ENCODE assay signal across 8 cellular contexts in genomic region chr22:19122143-19122751, GRCh38. TPM values are rescaled to one million over a fixed set of nuclear protein-coding genes. Genes with fewer than 3 reads are reported as not detected.
DNase-seq lines count a peak whose midpoint lies in the region; ATAC-seq, FAIRE-seq and TF ChIP-seq lines count a peak whose summit lies in the region.

A gene with protein sequence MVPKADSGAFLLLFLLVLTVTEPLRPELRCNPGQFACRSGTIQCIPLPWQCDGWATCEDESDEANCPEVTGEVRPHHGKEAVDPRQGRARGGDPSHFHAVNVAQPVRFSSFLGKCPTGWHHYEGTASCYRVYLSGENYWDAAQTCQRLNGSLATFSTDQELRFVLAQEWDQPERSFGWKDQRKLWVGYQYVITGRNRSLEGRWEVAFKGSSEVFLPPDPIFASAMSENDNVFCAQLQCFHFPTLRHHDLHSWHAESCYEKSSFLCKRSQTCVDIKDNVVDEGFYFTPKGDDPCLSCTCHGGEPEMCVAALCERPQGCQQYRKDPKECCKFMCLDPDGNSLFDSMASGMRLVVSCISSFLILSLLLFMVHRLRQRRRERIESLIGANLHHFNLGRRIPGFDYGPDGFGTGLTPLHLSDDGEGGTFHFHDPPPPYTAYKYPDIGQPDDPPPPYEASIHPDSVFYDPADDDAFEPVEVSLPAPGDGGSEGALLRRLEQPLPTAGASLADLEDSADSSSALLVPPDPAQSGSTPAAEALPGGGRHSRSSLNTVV (minus strand): TSS chr22:19122412. CDS start chr22:19122206, 206 bp downstream.

- H3K9me3 Mint-ChIP-seq in T-cell: no peaks in the 10 kb centered on the region

- no peaks in the 10 kb centered on the region for H3K27me3 Mint-ChIP-seq in T-cell

- H3K36me3 ChIP-seq in transverse colon: no peaks in the 10 kb centered on the region

- ATAC-seq in HG02840 (IDR thresholded peaks at IDR 0.05; ENCODE audit: low FRiP score, unreplicated experiment) (peak; percentile 71), T-cell (replicated peaks in 1 of 4) (peak; percentile 95 to 98 (median 96))

- H3K27ac Mint-ChIP-seq in T-cell: peak within 1 kb of the TSS; percentile 81 to 83

- peak; percentile 90 for FAIRE-seq in GM12891 (lab: Jason Lieb, UNC)

- DNase-seq in GM12891 (ENCODE audit: insufficient read length, low spot score) (peak; percentile 99), NCI-H146 (lab: John Stamatoyannopoulos, UW) (peak; percentile 96), T-cell (peak; percentile 90 to 98 (median 95)), cardiac septum (ENCODE audit: low spot score) (peak; percentile 99), pons (ENCODE audit: low spot score) (peak; percentile 98), transverse colon (peak; percentile 98)

- no peaks in the 10 kb centered on the region for H3K27me3 ChIP-seq in transverse colon

- WGBS in adipose tissue, 3 donors: 0 to 1% (median 1%) methylated on average over 47 to 67 of the region's 67 CpGs
- 2% methylated on average over 16 of the region's 67 CpGs; no CpG with 5 or more reads in 1 of the 2 donors for WGBS in transverse colon (ENCODE audit: low coverage in 1 of 2), 2 donors

- POLR2A ChIA-PET in T-cell (lab: Charles Lee): interaction anchor here (0.6 to 0.7 kb wide), 3 partner anchors 12 to 1492 kb away, joined by 3 read pairs; no protein-coding TSS in a partner anchor

- H3K4me1 Mint-ChIP-seq in T-cell: peaks cover 48 to 54% (median 49%) of the 10 kb centered on the region in 3 donors

- H3K27ac ChIP-seq in adipose tissue (ENCODE audit: low read depth, low read length) (peak within 1 kb of the TSS; percentile 61), transverse colon (peak within 1 kb of the TSS; percentile 94 to 97 (median 96))

- peaks cover 17 to 44% (median 39%) of the 10 kb centered on the region in 4 donors for H3K4me1 ChIP-seq in transverse colon

- H3K4me3 ChIP-seq in transverse colon: peak within 1 kb of the TSS; percentile 62 to 93 (median 70)

- intact Hi-C loops in cardiac septum (cut with DNase I) (loop anchor here (1.0 to 10.0 kb wide), 4 partner anchors 22 to 313 kb away; partner anchors contain the start of genes CLTCL1, ESS2, HIRA and MRPL40), transverse colon (cut with DNase I; ENCODE audit: low total_unique reads) (no loop called here)

- CTCF ChIA-PET in T-cell (lab: Charles Lee): interaction anchor here in 1 of 2 donors (0.6 to 0.7 kb wide), 2 partner anchors 14 to 142 kb away, joined by 3 to 4 read pairs; no protein-coding TSS in a partner anchor

- TF ChIP-seq CTCF in transverse colon (IDR thresholded peaks at IDR 0.05): no peak

- H3K9me3 ChIP-seq in transverse colon: no peaks in the 10 kb centered on the region

- no peak for TF ChIP-seq EP300 in transverse colon (IDR thresholded peaks at IDR 0.05; ENCODE audit: low read depth)

- peak within 1 kb of the TSS; percentile 86 to 91 (median 91) for H3K4me3 Mint-ChIP-seq in T-cell

- TF ChIP-seq POLR2A in GM12891 (IDR thresholded peaks at IDR 0.05; ENCODE audit: low read depth, low read length) (peak; percentile 78), transverse colon (IDR thresholded peaks at IDR 0.05) (peak; percentile 82)

- no peaks in the 10 kb centered on the region for H3K36me3 Mint-ChIP-seq in T-cell

- in situ Hi-C loops in transverse colon (cut with MboI; ENCODE audit: low pct_ligation_motif_present in 1 of 4, low pct_unique_long_range_greater_than_20kb in 1 of 4, low sequenced_read_pairs in 3 of 4): no loop called here

TF ChIP-seq in GM12891, 5 proteins besides CTCF, POLR2A, EP300 and RAD21:
- peak; percentile 60; the same call in 1 of the 2 replicates for TF ChIP-seq TAF1 (IDR thresholded peaks at IDR 0.05; ENCODE audit: low read depth, low read length)
- peak; percentile 86 for TF ChIP-seq POLR2AphosphoS5 (IDR thresholded peaks at IDR 0.05; ENCODE audit: low read depth, low read length)
- no peak for TF ChIP-seq SPI1 (IDR thresholded peaks at IDR 0.05; ENCODE audit: low read depth, low read length)

RNA-seq across cellular contexts. Expression of the gene that starts here (rescaled TPM):
- 9.9 TPM for polyA plus RNA-seq in GM12891 (2012; ENCODE audit: low read depth, missing spikeins)
- 10 to 100 TPM; 50.9 to 79.2 (median 71.5) TPM for total RNA-seq in T-cell
- 10 to 100 TPM; 13.4 to 32.6 (median 24.3) TPM for polyA plus RNA-seq in adipose tissue
- total RNA-seq in cardiac septum: 35.2 TPM
- total RNA-seq in transverse colon: 100 to 1,000 TPM in 1 of 4 donors, 10 to 100 TPM in 3; 71.6 to 106 (median 94.3) TPM

Comparison
In these comparisons a context has a peak if more than half of its experiments do, and no peak if none do; other contexts are left out.
1. Peak in every context shown above with its lines: DNase-seq, ATAC-seq, H3K4me3 ChIP-seq and H3K27ac ChIP-seq.